Comparison of ENCODE assay signal across 11 cellular contexts in the genomic region with DNA sequence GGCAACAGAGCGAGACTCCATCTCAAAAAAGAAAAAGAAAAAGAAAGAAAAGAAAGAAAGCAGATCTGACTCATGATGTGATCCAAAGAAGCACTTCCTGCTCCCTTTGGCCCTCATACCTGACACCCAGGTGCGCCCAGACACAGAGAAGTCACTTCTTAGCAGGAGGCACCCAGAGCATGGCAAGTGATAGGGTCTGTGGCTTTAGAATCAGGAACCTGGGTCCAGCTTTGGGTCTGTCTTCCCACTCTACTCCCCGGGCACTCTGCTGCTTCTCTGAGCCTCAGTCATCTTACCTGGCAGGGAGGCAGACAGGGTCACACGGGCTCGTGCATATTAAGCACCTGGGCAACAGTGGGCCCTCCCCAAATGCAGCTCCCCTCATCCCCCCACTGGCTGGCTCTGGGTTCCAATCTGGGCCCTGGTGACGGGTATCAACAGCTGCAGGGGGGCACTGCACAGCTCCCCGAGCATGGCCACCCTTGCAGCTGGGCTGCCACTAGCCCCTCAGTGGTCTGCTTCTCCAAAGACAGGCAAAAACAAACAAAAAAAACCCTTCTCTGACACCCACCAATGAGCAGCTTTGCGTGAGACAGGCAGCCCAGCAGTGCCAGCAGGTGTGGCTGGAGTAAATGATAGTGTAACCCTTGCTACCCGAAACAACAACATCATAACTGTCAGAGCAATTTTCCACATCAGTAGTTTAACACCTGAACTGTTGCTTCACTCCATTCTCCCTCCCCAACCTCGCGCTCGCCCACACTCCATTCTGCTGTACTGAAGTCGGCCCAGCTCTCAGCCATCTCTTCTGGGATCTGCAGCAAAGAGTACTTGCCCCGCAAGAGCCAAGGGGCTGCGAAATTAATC.
DNase-seq lines count a peak whose midpoint lies in the region; ATAC-seq lines count a peak whose summit lies in the region.
"Had no signal": no experiment of that assay in that cellular context is flagged by ENCODE, and none has a peak within 500 bp of the region (broad histone marks: within the 10 kb centered on the region; RNA-seq: fewer than 3 reads in every experiment).

No MANE protein-coding gene starts in this region.

- DNase-seq in DMS153 treated with DMSO at 0.1 percent for 48 hours (lab: John Stamatoyannopoulos, UW; ENCODE audit: unreplicated experiment) (peak; percentile 49), NCI-H345 (lab: John Stamatoyannopoulos, UW) (peak; percentile 56), NCI-H446 (lab: John Stamatoyannopoulos, UW) (no peak), DMS114 treated with DMSO at 0.1 percent for 48 hours (lab: John Stamatoyannopoulos, UW; ENCODE audit: unreplicated experiment) (no peak), cerebellar nuclear complex (lab: John Stamatoyannopoulos, UW) (no peak), OCI-M2 (lab: John Stamatoyannopoulos, UW; ENCODE audit: unreplicated experiment) (no peak)
- DNase-seq: activated CD8-positive, alpha-beta memory T cell treated with anti-CD3 and anti-CD28 coated beads, Interleukin-2, amount 50 U/mL, for 4 hours; BE2C; stimulated activated CD4-positive, alpha-beta T cell treated with anti-CD3 and anti-CD28 coated beads, Interleukin-1b, Interleukin-23, amount 100 ng/mL, for 48 hours had no signal

- ATAC-seq in GM19455 (IDR thresholded peaks at IDR 0.05; ENCODE audit: unreplicated experiment) (peak; percentile 82), HG03135 (IDR thresholded peaks at IDR 0.05; ENCODE audit: unreplicated experiment) (peak; percentile 78)

Comparison
In these comparisons a context has a peak if more than half of its experiments do, and no peak if none do; other contexts are left out.
1. DNase-seq: peak in DMS153 treated with DMSO at 0.1 percent for 48 hours (single experiment) and NCI-H345 (single experiment); none in NCI-H446 (0 of 2), DMS114 treated with DMSO at 0.1 percent for 48 hours (single experiment), cerebellar nuclear complex (0 of 2) and OCI-M2 (single experiment).